ENCODE assay signal across 1 cellular context in genomic region chr20:16729565-16730460, GRCh38.
TF ChIP-seq lines count a peak whose summit lies in the region.

Gene SNRPB2 (plus strand): TSS chr20:16730026. CDS start chr20:16731703, 1,677 bp downstream.

TF ChIP-seq in K562, 482 proteins besides CTCF, POLR2A, EP300 and RAD21 (continued from another document and continues in another):
- TF ChIP-seq SREBF1 (IDR thresholded peaks at IDR 0.05; ENCODE audit: borderline replicate concordance, low read depth, low read length) (no peak), GATAD2A (IDR thresholded peaks at IDR 0.05) (no peak), SNRNP70 (optimal IDR thresholded peaks at IDR 0.05; ENCODE audit: low read depth, low read length) (no peak), CEBPG (CRISPR knock-in tag; IDR thresholded peaks at IDR 0.05) (no peak), CEBPG (tag; conservative IDR thresholded peaks at IDR 0.05 in 1 of 2, IDR thresholded peaks at IDR 0.05 in 1 of 2) (no peak), TSC22D4 (tag; IDR thresholded peaks at IDR 0.05) (no peak), ZMIZ1 (IDR thresholded peaks at IDR 0.05; ENCODE audit: low read depth in 2 of 2, low read length in 2 of 2) (peak in 1 of 2 experiments; percentile 98; a peak in 2 of 4 replicates), RAD51 (IDR thresholded peaks at IDR 0.05; ENCODE audit: borderline replicate concordance, low read depth) (peak; percentile 49; the same call in 1 of the 2 replicates), SRSF7 (optimal IDR thresholded peaks at IDR 0.05; ENCODE audit: low read depth, low read length) (no peak), HLTF (IDR thresholded peaks at IDR 0.05) (no peak), NR4A1 (CRISPR knock-in tag; IDR thresholded peaks at IDR 0.05) (no peak), NR4A1 (tag; IDR thresholded peaks at IDR 0.05) (no peak), ZFP1 (CRISPR knock-in tag; IDR thresholded peaks at IDR 0.05) (no peak), ZNF830 (CRISPR knock-in tag; IDR thresholded peaks at IDR 0.05) (no peak), RHOXF2B (CRISPR knock-in tag; conservative IDR thresholded peaks at IDR 0.05) (no peak), POLR2AphosphoS5 (IDR thresholded peaks at IDR 0.05; ENCODE audit: control insufficient read depth, insufficient read depth, low read depth, low read length) (peak; percentile 76; the same call in 1 of the 2 replicates), EHMT2 (IDR thresholded peaks at IDR 0.05) (peak; percentile 94), YY1 (IDR thresholded peaks at IDR 0.05; ENCODE audit: borderline replicate concordance in 1 of 3, control insufficient read depth in 1 of 3, extremely low read depth in 1 of 3, insufficient read depth in 3 of 3, insufficient read length in 1 of 3, insufficient replicate concordance in 2 of 3, low read depth in 1 of 3, low read length in 2 of 3) (peak in 2 of 3 experiments; percentile 59 to 80), HNRNPUL1 (IDR thresholded peaks at IDR 0.05; ENCODE audit: low read length) (no peak), THAP7 (CRISPR knock-in tag; IDR thresholded peaks at IDR 0.05) (no peak), NUFIP1 (IDR thresholded peaks at IDR 0.05; ENCODE audit: partially characterized antibody) (no peak), SMARCB1 (IDR thresholded peaks at IDR 0.05; ENCODE audit: insufficient read length, low read depth) (no peak), HNRNPLL (IDR thresholded peaks at IDR 0.05; ENCODE audit: low read depth, low read length, poor library complexity, severe bottlenecking) (peak; percentile 87), RFX1 (IDR thresholded peaks at IDR 0.05) (no peak), ZNF24 (IDR thresholded peaks at IDR 0.05) (no peak), ZNF140 (CRISPR knock-in tag; IDR thresholded peaks at IDR 0.05) (no peak), ZNF75A (CRISPR knock-in tag; IDR thresholded peaks at IDR 0.05) (no peak), THRB (CRISPR knock-in tag; conservative IDR thresholded peaks at IDR 0.05) (no peak), ZNF217 (CRISPR knock-in tag; IDR thresholded peaks at IDR 0.05) (no peak), POLR2B (IDR thresholded peaks at IDR 0.05; ENCODE audit: low read depth, partially characterized antibody) (peak; percentile 73)
- TF ChIP-seq, protein P1, sequence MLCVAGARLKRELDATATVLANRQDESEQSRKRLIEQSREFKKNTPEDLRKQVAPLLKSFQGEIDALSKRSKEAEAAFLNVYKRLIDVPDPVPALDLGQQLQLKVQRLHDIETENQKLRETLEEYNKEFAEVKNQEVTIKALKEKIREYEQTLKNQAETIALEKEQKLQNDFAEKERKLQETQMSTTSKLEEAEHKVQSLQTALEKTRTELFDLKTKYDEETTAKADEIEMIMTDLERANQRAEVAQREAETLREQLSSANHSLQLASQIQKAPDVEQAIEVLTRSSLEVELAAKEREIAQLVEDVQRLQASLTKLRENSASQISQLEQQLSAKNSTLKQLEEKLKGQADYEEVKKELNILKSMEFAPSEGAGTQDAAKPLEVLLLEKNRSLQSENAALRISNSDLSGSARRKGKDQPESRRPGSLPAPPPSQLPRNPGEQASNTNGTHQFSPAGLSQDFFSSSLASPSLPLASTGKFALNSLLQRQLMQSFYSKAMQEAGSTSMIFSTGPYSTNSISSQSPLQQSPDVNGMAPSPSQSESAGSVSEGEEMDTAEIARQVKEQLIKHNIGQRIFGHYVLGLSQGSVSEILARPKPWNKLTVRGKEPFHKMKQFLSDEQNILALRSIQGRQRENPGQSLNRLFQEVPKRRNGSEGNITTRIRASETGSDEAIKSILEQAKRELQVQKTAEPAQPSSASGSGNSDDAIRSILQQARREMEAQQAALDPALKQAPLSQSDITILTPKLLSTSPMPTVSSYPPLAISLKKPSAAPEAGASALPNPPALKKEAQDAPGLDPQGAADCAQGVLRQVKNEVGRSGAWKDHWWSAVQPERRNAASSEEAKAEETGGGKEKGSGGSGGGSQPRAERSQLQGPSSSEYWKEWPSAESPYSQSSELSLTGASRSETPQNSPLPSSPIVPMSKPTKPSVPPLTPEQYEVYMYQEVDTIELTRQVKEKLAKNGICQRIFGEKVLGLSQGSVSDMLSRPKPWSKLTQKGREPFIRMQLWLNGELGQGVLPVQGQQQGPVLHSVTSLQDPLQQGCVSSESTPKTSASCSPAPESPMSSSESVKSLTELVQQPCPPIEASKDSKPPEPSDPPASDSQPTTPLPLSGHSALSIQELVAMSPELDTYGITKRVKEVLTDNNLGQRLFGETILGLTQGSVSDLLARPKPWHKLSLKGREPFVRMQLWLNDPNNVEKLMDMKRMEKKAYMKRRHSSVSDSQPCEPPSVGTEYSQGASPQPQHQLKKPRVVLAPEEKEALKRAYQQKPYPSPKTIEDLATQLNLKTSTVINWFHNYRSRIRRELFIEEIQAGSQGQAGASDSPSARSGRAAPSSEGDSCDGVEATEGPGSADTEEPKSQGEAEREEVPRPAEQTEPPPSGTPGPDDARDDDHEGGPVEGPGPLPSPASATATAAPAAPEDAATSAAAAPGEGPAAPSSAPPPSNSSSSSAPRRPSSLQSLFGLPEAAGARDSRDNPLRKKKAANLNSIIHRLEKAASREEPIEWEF (CRISPR knock-in tag; IDR thresholded peaks at IDR 0.05): no peak
- TF ChIP-seq, protein P2, sequence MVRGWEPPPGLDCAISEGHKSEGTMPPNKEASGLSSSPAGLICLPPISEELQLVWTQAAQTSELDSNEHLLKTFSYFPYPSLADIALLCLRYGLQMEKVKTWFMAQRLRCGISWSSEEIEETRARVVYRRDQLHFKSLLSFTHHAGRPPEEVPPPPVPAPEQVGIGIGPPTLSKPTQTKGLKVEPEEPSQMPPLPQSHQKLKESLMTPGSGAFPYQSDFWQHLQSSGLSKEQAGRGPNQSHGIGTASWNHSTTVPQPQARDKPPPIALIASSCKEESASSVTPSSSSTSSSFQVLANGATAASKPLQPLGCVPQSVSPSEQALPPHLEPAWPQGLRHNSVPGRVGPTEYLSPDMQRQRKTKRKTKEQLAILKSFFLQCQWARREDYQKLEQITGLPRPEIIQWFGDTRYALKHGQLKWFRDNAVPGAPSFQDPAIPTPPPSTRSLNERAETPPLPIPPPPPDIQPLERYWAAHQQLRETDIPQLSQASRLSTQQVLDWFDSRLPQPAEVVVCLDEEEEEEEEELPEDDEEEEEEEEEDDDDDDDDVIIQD (CRISPR knock-in tag; IDR thresholded peaks at IDR 0.05): no peak
- TF ChIP-seq, protein P3, sequence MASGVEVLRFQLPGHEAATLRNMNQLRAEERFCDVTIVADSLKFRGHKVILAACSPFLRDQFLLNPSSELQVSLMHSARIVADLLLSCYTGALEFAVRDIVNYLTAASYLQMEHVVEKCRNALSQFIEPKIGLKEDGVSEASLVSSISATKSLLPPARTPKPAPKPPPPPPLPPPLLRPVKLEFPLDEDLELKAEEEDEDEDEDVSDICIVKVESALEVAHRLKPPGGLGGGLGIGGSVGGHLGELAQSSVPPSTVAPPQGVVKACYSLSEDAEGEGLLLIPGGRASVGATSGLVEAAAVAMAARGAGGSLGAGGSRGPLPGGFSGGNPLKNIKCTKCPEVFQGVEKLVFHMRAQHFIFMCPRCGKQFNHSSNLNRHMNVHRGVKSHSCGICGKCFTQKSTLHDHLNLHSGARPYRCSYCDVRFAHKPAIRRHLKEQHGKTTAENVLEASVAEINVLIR (CRISPR knock-in tag; IDR thresholded peaks at IDR 0.05): peak; percentile 95
- TF ChIP-seq, protein P4, sequence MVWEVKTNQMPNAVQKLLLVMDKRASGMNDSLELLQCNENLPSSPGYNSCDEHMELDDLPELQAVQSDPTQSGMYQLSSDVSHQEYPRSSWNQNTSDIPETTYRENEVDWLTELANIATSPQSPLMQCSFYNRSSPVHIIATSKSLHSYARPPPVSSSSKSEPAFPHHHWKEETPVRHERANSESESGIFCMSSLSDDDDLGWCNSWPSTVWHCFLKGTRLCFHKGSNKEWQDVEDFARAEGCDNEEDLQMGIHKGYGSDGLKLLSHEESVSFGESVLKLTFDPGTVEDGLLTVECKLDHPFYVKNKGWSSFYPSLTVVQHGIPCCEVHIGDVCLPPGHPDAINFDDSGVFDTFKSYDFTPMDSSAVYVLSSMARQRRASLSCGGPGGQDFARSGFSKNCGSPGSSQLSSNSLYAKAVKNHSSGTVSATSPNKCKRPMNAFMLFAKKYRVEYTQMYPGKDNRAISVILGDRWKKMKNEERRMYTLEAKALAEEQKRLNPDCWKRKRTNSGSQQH (CRISPR knock-in tag; IDR thresholded peaks at IDR 0.05): no peak
- TF ChIP-seq, protein P5, sequence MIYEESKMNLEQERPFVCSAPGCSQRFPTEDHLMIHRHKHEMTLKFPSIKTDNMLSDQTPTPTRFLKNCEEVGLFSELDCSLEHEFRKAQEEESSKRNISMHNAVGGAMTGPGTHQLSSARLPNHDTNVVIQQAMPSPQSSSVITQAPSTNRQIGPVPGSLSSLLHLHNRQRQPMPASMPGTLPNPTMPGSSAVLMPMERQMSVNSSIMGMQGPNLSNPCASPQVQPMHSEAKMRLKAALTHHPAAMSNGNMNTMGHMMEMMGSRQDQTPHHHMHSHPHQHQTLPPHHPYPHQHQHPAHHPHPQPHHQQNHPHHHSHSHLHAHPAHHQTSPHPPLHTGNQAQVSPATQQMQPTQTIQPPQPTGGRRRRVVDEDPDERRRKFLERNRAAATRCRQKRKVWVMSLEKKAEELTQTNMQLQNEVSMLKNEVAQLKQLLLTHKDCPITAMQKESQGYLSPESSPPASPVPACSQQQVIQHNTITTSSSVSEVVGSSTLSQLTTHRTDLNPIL (CRISPR knock-in tag; IDR thresholded peaks at IDR 0.05): no peak
- TF ChIP-seq, protein P6, sequence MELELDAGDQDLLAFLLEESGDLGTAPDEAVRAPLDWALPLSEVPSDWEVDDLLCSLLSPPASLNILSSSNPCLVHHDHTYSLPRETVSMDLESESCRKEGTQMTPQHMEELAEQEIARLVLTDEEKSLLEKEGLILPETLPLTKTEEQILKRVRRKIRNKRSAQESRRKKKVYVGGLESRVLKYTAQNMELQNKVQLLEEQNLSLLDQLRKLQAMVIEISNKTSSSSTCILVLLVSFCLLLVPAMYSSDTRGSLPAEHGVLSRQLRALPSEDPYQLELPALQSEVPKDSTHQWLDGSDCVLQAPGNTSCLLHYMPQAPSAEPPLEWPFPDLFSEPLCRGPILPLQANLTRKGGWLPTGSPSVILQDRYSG (tag; conservative IDR thresholded peaks at IDR 0.05; ENCODE audit: low read depth): 0 out of 2 replicates have a peak, but pooled peaks have one; percentile 61
- TF ChIP-seq, protein P7, sequence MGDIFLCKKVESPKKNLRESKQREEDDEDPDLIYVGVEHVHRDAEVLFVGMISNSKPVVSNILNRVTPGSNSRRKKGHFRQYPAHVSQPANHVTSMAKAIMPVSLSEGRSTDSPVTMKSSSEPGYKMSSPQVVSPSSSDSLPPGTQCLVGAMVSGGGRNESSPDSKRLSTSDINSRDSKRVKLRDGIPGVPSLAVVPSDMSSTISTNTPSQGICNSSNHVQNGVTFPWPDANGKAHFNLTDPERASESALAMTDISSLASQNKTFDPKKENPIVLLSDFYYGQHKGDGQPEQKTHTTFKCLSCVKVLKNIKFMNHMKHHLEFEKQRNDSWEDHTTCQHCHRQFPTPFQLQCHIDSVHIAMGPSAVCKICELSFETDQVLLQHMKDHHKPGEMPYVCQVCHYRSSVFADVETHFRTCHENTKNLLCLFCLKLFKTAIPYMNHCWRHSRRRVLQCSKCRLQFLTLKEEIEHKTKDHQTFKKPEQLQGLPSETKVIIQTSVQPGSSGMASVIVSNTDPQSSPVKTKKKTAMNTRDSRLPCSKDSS (IDR thresholded peaks at IDR 0.05; ENCODE audit: low read depth, partially characterized antibody): no peak
